38 cellular contexts compared by ENCODE assay signal in genomic region chr3:129536806-129537205, GRCh38. TPM values are rescaled to one million over a fixed set of nuclear protein-coding genes. Genes with fewer than 3 reads are reported as not detected.
"Had no signal": no experiment of that assay in that cellular context is flagged by ENCODE, and none has a peak within 500 bp of the region (broad histone marks: within the 10 kb centered on the region; RNA-seq: fewer than 3 reads in every experiment).

No MANE protein-coding gene starts in this region.

- H3K27ac Mint-ChIP-seq: activated CD4-positive, alpha-beta memory T cell treated with anti-CD3 and anti-CD28 coated beads, Interleukin-2, amount 10 ng/mL, durations not matched to agents 7 days and 5 days; activated CD8-positive, alpha-beta memory T cell treated with anti-CD3 and anti-CD28 coated beads, Interleukin-2, amount 10 ng/mL, durations not matched to agents 7 days and 5 days; activated naive CD4-positive, alpha-beta T cell treated with anti-CD3 and anti-CD28 coated beads, Interleukin-2, amount 50 U/mL, for 24 hours; activated naive CD8-positive, alpha-beta T cell treated with anti-CD3 and anti-CD28 coated beads, Interleukin-2, amount 10 ng/mL, durations not matched to agents 7 days and 5 days; activated T-helper 2 cell treated with anti-CD3 and anti-CD28 coated beads, Interferon-gamma antibody, Interleukin-2, Interleukin-4, amounts not matched to agents 10 μg/mL and 5 μg/mL and 100 μg/mL, durations not matched to agents 14 hours and 24 hours and 36 hours had no signal

- H3K4me1 ChIP-seq: ascending aorta had no signal

- H3K36me3 ChIP-seq: ascending aorta, cardiac muscle cell, SJCRH30, WERI-Rb-1 had no signal

- DNase-seq: activated CD4-positive, alpha-beta memory T cell treated with anti-CD3 and anti-CD28 coated beads, Interleukin-2, amount 10 ng/mL, durations not matched to agents 7 days and 5 days; activated CD4-positive, alpha-beta T cell treated with anti-CD3 and anti-CD28 coated beads for 1 hour; activated CD4-positive, alpha-beta T cell treated with anti-CD3 and anti-CD28 coated beads for 48 hours; activated CD4-positive, CD25-positive, alpha-beta regulatory T cell; activated CD8-positive, alpha-beta memory T cell treated with anti-CD3 and anti-CD28 coated beads for 24 hours; activated CD8-positive, alpha-beta memory T cell treated with anti-CD3 and anti-CD28 coated beads, Interleukin-2, amount 10 ng/mL, durations not matched to agents 7 days and 5 days; activated CD8-positive, alpha-beta memory T cell treated with anti-CD3 and anti-CD28 coated beads, Interleukin-2, amount 50 U/mL, for 48 hours; activated gamma-delta T cell; activated naive CD4-positive, alpha-beta T cell treated with Interleukin-2 at 50 U/mL for 16 hours; activated naive CD8-positive, alpha-beta T cell treated with anti-CD3 and anti-CD28 coated beads, Interleukin-2, amount 10 ng/mL, durations not matched to agents 7 days and 5 days; activated T-cell treated with anti-CD3 and anti-CD28 coated beads, Interleukin-2, amount 50 U/mL, for 1 hour; NCI-H1048; NCI-H1105 treated with DMSO at 0.1 percent for 48 hours; NCI-H1436; NCI-H1694; NCI-H1930; NCI-H2081 treated with DMSO at 0.1 percent for 48 hours; NCI-H345; NCI-H524 treated with DMSO at 0.1 percent for 48 hours; PC-9; SHP77; SJCRH30; T1000; WERI-Rb-1 had no signal

- FAIRE-seq: RCC 7860 had no signal

- H3K9me3 Mint-ChIP-seq: activated CD4-positive, alpha-beta memory T cell treated with anti-CD3 and anti-CD28 coated beads, Interleukin-2, amount 10 ng/mL, durations not matched to agents 7 days and 5 days; activated naive CD4-positive, alpha-beta T cell treated with anti-CD3 and anti-CD28 coated beads, Interleukin-2, amount 50 U/mL, for 24 hours; activated naive CD8-positive, alpha-beta T cell treated with anti-CD3 and anti-CD28 coated beads, Interleukin-2, amount 10 ng/mL, durations not matched to agents 7 days and 5 days; activated T-helper 2 cell treated with anti-CD3 and anti-CD28 coated beads, Interferon-gamma antibody, Interleukin-2, Interleukin-4, amounts not matched to agents 10 μg/mL and 5 μg/mL and 100 μg/mL, durations not matched to agents 14 hours and 24 hours and 36 hours had no signal

- H3K36me3 Mint-ChIP-seq: activated CD8-positive, alpha-beta memory T cell treated with anti-CD3 and anti-CD28 coated beads, Interleukin-2, amount 10 ng/mL, durations not matched to agents 7 days and 5 days; activated naive CD4-positive, alpha-beta T cell treated with anti-CD3 and anti-CD28 coated beads, Interleukin-2, amount 50 U/mL, for 24 hours; activated naive CD8-positive, alpha-beta T cell treated with anti-CD3 and anti-CD28 coated beads, Interleukin-2, amount 10 ng/mL, durations not matched to agents 7 days and 5 days had no signal

- H2AFZ ChIP-seq: PC-9 had no signal

- H3K27me3 ChIP-seq: ascending aorta, cardiac muscle cell, SJCRH30 had no signal

- H3K4me1 Mint-ChIP-seq: activated CD4-positive, alpha-beta memory T cell treated with anti-CD3 and anti-CD28 coated beads, Interleukin-2, amount 10 ng/mL, durations not matched to agents 7 days and 5 days; activated CD8-positive, alpha-beta memory T cell treated with anti-CD3 and anti-CD28 coated beads, Interleukin-2, amount 10 ng/mL, durations not matched to agents 7 days and 5 days; activated naive CD4-positive, alpha-beta T cell treated with anti-CD3 and anti-CD28 coated beads, Interleukin-2, amount 50 U/mL, for 24 hours; activated naive CD8-positive, alpha-beta T cell treated with anti-CD3 and anti-CD28 coated beads, Interleukin-2, amount 10 ng/mL, durations not matched to agents 7 days and 5 days had no signal

- H3K4me3 ChIP-seq: ascending aorta, cardiac muscle cell, PC-9, SJCRH30, SK-N-MC had no signal

- ATAC-seq: activated CD8-positive, alpha-beta memory T cell treated with anti-CD3 and anti-CD28 coated beads, Interleukin-2, amount 10 ng/mL, durations not matched to agents 7 days and 5 days had no signal

- H3K9ac ChIP-seq: KMS-11 had no signal

- H3K27ac ChIP-seq: ascending aorta, cardiac muscle cell, KMS-11, PC-9, RWPE1, SJCRH30, SK-N-MC, WERI-Rb-1 had no signal

- H3K4me3 Mint-ChIP-seq: activated CD4-positive, alpha-beta memory T cell treated with anti-CD3 and anti-CD28 coated beads, Interleukin-2, amount 10 ng/mL, durations not matched to agents 7 days and 5 days; activated CD8-positive, alpha-beta memory T cell treated with anti-CD3 and anti-CD28 coated beads, Interleukin-2, amount 10 ng/mL, durations not matched to agents 7 days and 5 days; activated naive CD4-positive, alpha-beta T cell treated with anti-CD3 and anti-CD28 coated beads, Interleukin-2, amount 50 U/mL, for 24 hours; activated naive CD8-positive, alpha-beta T cell treated with anti-CD3 and anti-CD28 coated beads, Interleukin-2, amount 10 ng/mL, durations not matched to agents 7 days and 5 days had no signal

- H3K4me2 ChIP-seq: KMS-11, PC-9 had no signal

- H3K9me3 ChIP-seq: ascending aorta, SJCRH30 had no signal

- H3K27me3 Mint-ChIP-seq: activated CD4-positive, alpha-beta memory T cell treated with anti-CD3 and anti-CD28 coated beads, Interleukin-2, amount 10 ng/mL, durations not matched to agents 7 days and 5 days; activated naive CD4-positive, alpha-beta T cell treated with anti-CD3 and anti-CD28 coated beads, Interleukin-2, amount 50 U/mL, for 24 hours had no signal

RNA-seq across cellular contexts. Expression of gene H1-8, which starts 6.2 kb away (rescaled TPM):
- total RNA-seq: activated CD4-positive, alpha-beta memory T cell treated with anti-CD3 and anti-CD28 coated beads, Interleukin-2, amount 10 ng/mL, durations not matched to agents 7 days and 5 days; activated CD8-positive, alpha-beta memory T cell treated with anti-CD3 and anti-CD28 coated beads, Interleukin-2, amount 10 ng/mL, durations not matched to agents 7 days and 5 days; activated naive CD8-positive, alpha-beta T cell treated with anti-CD3 and anti-CD28 coated beads, Interleukin-2, amount 10 ng/mL, durations not matched to agents 7 days and 5 days; activated T-helper 2 cell treated with anti-CD3 and anti-CD28 coated beads, Interferon-gamma antibody, Interleukin-2, Interleukin-4, amounts not matched to agents 10 μg/mL and 5 μg/mL and 100 μg/mL, durations not matched to agents 14 hours and 24 hours and 36 hours; ascending aorta; cardiac muscle cell; MCF 10A; NCI-H460; OCI-LY7; PC-9; SJCRH30; T-helper 1 cell treated with Interleukin-12 subunit alpha and Interleukin-12 subunit beta and Interleukin-4 antibody, amounts not matched to agents 30 ng/mL and 1 ng/mL, for 36 hours; T-helper 2 cell treated with Interferon-gamma antibody and Interleukin-4, amounts not matched to agents 100 ng/mL and 5 ng/mL, for 36 hours had no signal
- polyA plus RNA-seq: adipose tissue, cardiac muscle cell had no signal

RNA-seq across cellular contexts. Expression of gene RHO, which starts 8.4 kb away (rescaled TPM):
- total RNA-seq: activated CD4-positive, alpha-beta memory T cell treated with anti-CD3 and anti-CD28 coated beads, Interleukin-2, amount 10 ng/mL, durations not matched to agents 7 days and 5 days; activated CD8-positive, alpha-beta memory T cell treated with anti-CD3 and anti-CD28 coated beads, Interleukin-2, amount 10 ng/mL, durations not matched to agents 7 days and 5 days; activated naive CD8-positive, alpha-beta T cell treated with anti-CD3 and anti-CD28 coated beads, Interleukin-2, amount 10 ng/mL, durations not matched to agents 7 days and 5 days; activated T-helper 2 cell treated with anti-CD3 and anti-CD28 coated beads, Interferon-gamma antibody, Interleukin-2, Interleukin-4, amounts not matched to agents 10 μg/mL and 5 μg/mL and 100 μg/mL, durations not matched to agents 14 hours and 24 hours and 36 hours; ascending aorta; cardiac muscle cell; MCF 10A; NCI-H460; OCI-LY7; PC-9; SJCRH30; T-helper 1 cell treated with Interleukin-12 subunit alpha and Interleukin-12 subunit beta and Interleukin-4 antibody, amounts not matched to agents 30 ng/mL and 1 ng/mL, for 36 hours; T-helper 2 cell treated with Interferon-gamma antibody and Interleukin-4, amounts not matched to agents 100 ng/mL and 5 ng/mL, for 36 hours had no signal
- polyA plus RNA-seq: adipose tissue, cardiac muscle cell had no signal
